In the genomic region with DNA sequence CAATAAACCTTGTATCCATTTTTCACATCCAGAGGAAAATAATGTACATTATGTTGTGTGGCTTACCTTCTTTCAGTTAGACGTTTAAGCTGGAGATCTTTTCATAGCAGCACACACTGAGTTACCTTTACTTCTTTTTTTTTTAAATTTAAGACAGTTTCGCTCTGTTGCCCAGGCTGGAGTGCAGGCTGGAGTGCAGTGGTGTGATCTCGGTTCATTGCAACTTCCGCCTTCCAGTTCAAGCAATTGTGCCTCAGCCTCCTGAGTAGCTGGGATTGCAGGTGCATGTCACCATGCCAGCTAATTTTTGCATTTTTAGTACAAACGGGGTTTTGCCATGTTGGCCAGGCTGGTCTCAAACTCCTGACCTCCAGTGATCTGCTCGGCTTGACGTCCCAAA, we compare ENCODE assay signal across 32 cellular contexts.
"Had no signal": no experiment of that assay in that cellular context is flagged by ENCODE, and none has a peak within 500 bp of the region (broad histone marks: within the 10 kb centered on the region; RNA-seq: fewer than 3 reads in every experiment).

No MANE protein-coding gene starts in this region.

- H3K36me3 ChIP-seq: ascending aorta, cardiac muscle cell, colonic mucosa, pancreas, prostate gland, upper lobe of left lung had no signal

- H3K4me3 Mint-ChIP-seq: activated CD4-positive, alpha-beta memory T cell treated with anti-CD3 and anti-CD28 coated beads for 36 hours; activated naive CD4-positive, alpha-beta T cell treated with anti-CD3 and anti-CD28 coated beads, Interleukin-2, amount 10 ng/mL, durations not matched to agents 7 days and 5 days; activated naive CD8-positive, alpha-beta T cell treated with anti-CD3 and anti-CD28 coated beads, Interleukin-2, amount 10 ng/mL, durations not matched to agents 7 days and 5 days; activated T-cell treated with anti-CD3 and anti-CD28 coated beads, Interleukin-2, amount 50 U/mL, for 24 hours; brain; naive thymus-derived CD8-positive, alpha-beta T cell; neural crest cell; stimulated activated naive CD8-positive, alpha-beta T cell treated with anti-CD3 and anti-CD28 coated beads, Interleukin-15, amount 100 ng/mL, for 72 hours had no signal

- H3K4me3 ChIP-seq: ascending aorta, cardiac muscle cell, colonic mucosa, dorsolateral prefrontal cortex, pancreas, prostate gland, skin epidermis, upper lobe of left lung had no signal

- H3K9me3 ChIP-seq: ascending aorta, colonic mucosa, pancreas, prostate gland, upper lobe of left lung had no signal

- FAIRE-seq: frontal cortex, keratinocyte, pancreas had no signal

- H3K36me3 Mint-ChIP-seq: activated CD4-positive, alpha-beta memory T cell treated with anti-CD3 and anti-CD28 coated beads for 36 hours; activated naive CD4-positive, alpha-beta T cell treated with anti-CD3 and anti-CD28 coated beads, Interleukin-2, amount 10 ng/mL, durations not matched to agents 7 days and 5 days; activated naive CD8-positive, alpha-beta T cell treated with anti-CD3 and anti-CD28 coated beads, Interleukin-2, amount 10 ng/mL, durations not matched to agents 7 days and 5 days; brain had no signal

- DNase-seq: activated CD4-positive, alpha-beta memory T cell treated with anti-CD3 and anti-CD28 coated beads for 36 hours; activated CD4-positive, alpha-beta T cell treated with anti-CD3 and anti-CD28 coated beads for 48 hours; activated CD8-positive, alpha-beta memory T cell treated with anti-CD3 and anti-CD28 coated beads, Interleukin-2, amount 50 U/mL, for 4 hours; activated gamma-delta T cell; activated naive CD4-positive, alpha-beta T cell treated with anti-CD3 and anti-CD28 coated beads, Interleukin-2, amount 10 ng/mL, durations not matched to agents 7 days and 5 days; activated naive CD8-positive, alpha-beta T cell treated with anti-CD3 and anti-CD28 coated beads, Interleukin-2, amount 10 ng/mL, durations not matched to agents 7 days and 5 days; activated T-cell treated with anti-CD3 and anti-CD28 coated beads, Interleukin-2, amount 50 U/mL, for 24 hours; cerebellar nuclear complex; colonic mucosa; dorsolateral prefrontal cortex; effector memory CD4-positive, alpha-beta T cell; glutamatergic neuron; left cardiac atrium; left ventricle myocardium superior; naive thymus-derived CD8-positive, alpha-beta T cell; nucleus accumbens; pancreas; retina; stimulated activated CD4-positive, alpha-beta T cell treated with anti-CD3 and anti-CD28 coated beads, Interleukin-12 subunit alpha, Interleukin-12 subunit beta, amount 100 ng/mL, for 4 hours; stimulated activated CD4-positive, alpha-beta T cell treated with anti-CD3 and anti-CD28 coated beads, Interleukin-4, amount 100 ng/mL, for 1 hour; stimulated activated naive CD8-positive, alpha-beta T cell treated with anti-CD3 and anti-CD28 coated beads, Interleukin-15, amount 100 ng/mL, for 72 hours; substantia nigra; upper lobe of left lung had no signal

- ATAC-seq: left cardiac atrium; left ventricle myocardium superior; naive thymus-derived CD8-positive, alpha-beta T cell; pancreas; sciatic nerve; stimulated activated naive CD8-positive, alpha-beta T cell treated with anti-CD3 and anti-CD28 coated beads, Interleukin-15, amount 100 ng/mL, for 72 hours had no signal

- H3K9me3 Mint-ChIP-seq: activated CD4-positive, alpha-beta memory T cell treated with anti-CD3 and anti-CD28 coated beads for 36 hours; activated naive CD8-positive, alpha-beta T cell treated with anti-CD3 and anti-CD28 coated beads, Interleukin-2, amount 10 ng/mL, durations not matched to agents 7 days and 5 days; activated T-cell treated with anti-CD3 and anti-CD28 coated beads, Interleukin-2, amount 50 U/mL, for 24 hours; neural crest cell had no signal

- H3K4me1 ChIP-seq: ascending aorta, colonic mucosa, pancreas, prostate gland had no signal

- H3K27ac Mint-ChIP-seq: activated CD4-positive, alpha-beta memory T cell treated with anti-CD3 and anti-CD28 coated beads for 36 hours; activated naive CD4-positive, alpha-beta T cell treated with anti-CD3 and anti-CD28 coated beads, Interleukin-2, amount 10 ng/mL, durations not matched to agents 7 days and 5 days; activated naive CD8-positive, alpha-beta T cell treated with anti-CD3 and anti-CD28 coated beads, Interleukin-2, amount 10 ng/mL, durations not matched to agents 7 days and 5 days; activated T-cell treated with anti-CD3 and anti-CD28 coated beads, Interleukin-2, amount 50 U/mL, for 24 hours; brain; naive thymus-derived CD8-positive, alpha-beta T cell had no signal

- H3K27ac ChIP-seq: ascending aorta, cardiac muscle cell, colonic mucosa, dorsolateral prefrontal cortex, pancreas, prostate gland, skin epidermis, upper lobe of left lung had no signal
